Comparison of ENCODE assay signal across 1 cellular context in the genomic region with DNA sequence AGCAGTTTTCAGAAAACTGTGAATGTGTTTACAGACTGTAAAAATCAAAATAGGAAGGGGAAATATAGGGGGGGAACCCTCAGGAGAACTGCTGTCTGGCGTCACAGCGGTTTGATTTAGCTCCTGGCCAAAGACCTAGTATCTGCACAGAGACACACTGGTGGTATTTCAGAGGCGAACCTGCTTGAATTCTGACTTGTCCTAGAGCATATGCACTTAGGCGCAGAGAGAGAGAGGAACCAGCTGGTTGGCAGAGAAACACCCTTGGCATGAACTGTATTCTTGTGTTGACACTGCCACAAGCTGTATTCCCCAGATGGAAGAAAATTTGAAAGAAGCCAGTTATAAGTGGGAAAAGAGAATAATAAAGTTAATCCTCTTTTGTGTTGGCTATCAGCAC.
TF ChIP-seq lines count a peak whose summit lies in the region.

No MANE protein-coding gene starts in this region.

TF ChIP-seq in IMR-90, 13 proteins besides CTCF, POLR2A, EP300 and RAD21:
- TF ChIP-seq, protein P1, sequence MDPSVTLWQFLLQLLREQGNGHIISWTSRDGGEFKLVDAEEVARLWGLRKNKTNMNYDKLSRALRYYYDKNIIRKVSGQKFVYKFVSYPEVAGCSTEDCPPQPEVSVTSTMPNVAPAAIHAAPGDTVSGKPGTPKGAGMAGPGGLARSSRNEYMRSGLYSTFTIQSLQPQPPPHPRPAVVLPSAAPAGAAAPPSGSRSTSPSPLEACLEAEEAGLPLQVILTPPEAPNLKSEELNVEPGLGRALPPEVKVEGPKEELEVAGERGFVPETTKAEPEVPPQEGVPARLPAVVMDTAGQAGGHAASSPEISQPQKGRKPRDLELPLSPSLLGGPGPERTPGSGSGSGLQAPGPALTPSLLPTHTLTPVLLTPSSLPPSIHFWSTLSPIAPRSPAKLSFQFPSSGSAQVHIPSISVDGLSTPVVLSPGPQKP (IDR thresholded peaks at IDR 0.05; ENCODE audit: borderline replicate concordance, low read depth, low read length) = no peak
- TF ChIP-seq FOS (IDR thresholded peaks at IDR 0.05; ENCODE audit: low read depth, low read length) (no peak), MAFK (IDR thresholded peaks at IDR 0.05; ENCODE audit: low read depth, low read length) (no peak), NFE2L2 (IDR thresholded peaks at IDR 0.05; ENCODE audit: low read depth, low read length) (no peak), CEBPB (IDR thresholded peaks at IDR 0.05; ENCODE audit: low read depth, low read length) (no peak)
TF ChIP-seq in IMR-90: peak in this region for 0.
